25 cellular contexts compared by ENCODE assay signal in the genomic region with DNA sequence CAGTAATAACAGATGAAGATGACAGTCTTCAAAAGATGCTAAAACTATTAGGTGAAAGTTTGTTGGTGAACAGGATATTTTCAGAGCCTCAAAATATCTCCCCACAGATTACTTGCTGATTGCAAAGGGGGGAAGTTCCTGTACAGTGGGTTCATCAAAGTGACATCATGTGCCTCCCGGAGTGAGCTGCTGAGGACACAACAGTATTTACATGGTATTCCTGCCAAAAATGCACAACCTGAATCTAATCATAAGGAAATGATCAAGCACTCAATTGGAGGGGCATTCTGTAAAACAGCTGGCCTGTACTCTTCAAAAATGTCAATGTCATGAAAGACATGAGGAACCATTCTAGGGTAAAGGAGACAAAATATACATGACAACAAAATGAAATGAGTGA. TPM values are rescaled to one million over a fixed set of nuclear protein-coding genes. Genes with fewer than 3 reads are reported as not detected.
DNase-seq lines count a peak whose midpoint lies in the region; ATAC-seq and TF ChIP-seq lines count a peak whose summit lies in the region.
"Had no signal": no experiment of that assay in that cellular context is flagged by ENCODE, and none has a peak within 500 bp of the region (broad histone marks: within the 10 kb centered on the region; RNA-seq: fewer than 3 reads in every experiment).

No MANE protein-coding gene starts in this region.

- peak overlapping the region; percentile 64 for H2AFZ ChIP-seq in ACC112 (ENCODE audit: low read length, unreplicated experiment)
- H2AFZ ChIP-seq in GM23248, result peak overlapping the region; percentile 35; the same call in 1 of the 2 replicates

- H3K4me2 ChIP-seq in GM23248 (ENCODE audit: unreplicated experiment), result peak overlapping the region; percentile 28
- H3K4me2 ChIP-seq: BLaER1 had no signal

- H3K79me2 ChIP-seq in ACC112 (ENCODE audit: control insufficient read depth, insufficient read depth, low read length, unreplicated experiment) (no peaks in the 10 kb centered on the region), GM23248 (ENCODE audit: insufficient read depth) (no peaks in the 10 kb centered on the region)

- H3K36me3 ChIP-seq in ACC112 (ENCODE audit: insufficient read depth, low read length), result no peaks in the 10 kb centered on the region
- no peaks in the 10 kb centered on the region for H3K36me3 ChIP-seq in GM23248 (ENCODE audit: low read depth)
- H3K36me3 ChIP-seq in adipocyte (ENCODE audit: control insufficient read depth, insufficient read depth, low read length, severe bottlenecking), result no peaks in the 10 kb centered on the region
- H3K36me3 ChIP-seq: ascending aorta, BLaER1, gastrocnemius medialis, tibial artery had no signal

- WGBS in GM23248 (ENCODE audit: low coverage in 1 of 2, low lambda C conversion rate in 2 of 2, missing lambda C conversion rate in 2 of 2), 2 experiments, result 0 to 11% methylated on average over 1 of the region's 1 CpG

- peaks cover 10% of the 10 kb centered on the region; the same call in 1 of the 2 replicates for H3F3A ChIP-seq in GM23248 (ENCODE audit: insufficient read depth)

- H3K4me1 ChIP-seq in ACC112 (ENCODE audit: control insufficient read depth, insufficient read depth, low read length, unreplicated experiment) (peaks cover 19% of the 10 kb centered on the region), GM23248 (ENCODE audit: insufficient read depth) (peaks cover 26% of the 10 kb centered on the region), adipocyte (ENCODE audit: control insufficient read depth, insufficient read depth, low read length) (peaks cover 30% of the 10 kb centered on the region)
- H3K4me1 ChIP-seq: BLaER1, gastrocnemius medialis had no signal

- DNase-seq in GM23248 (peak; percentile 39), adipocyte (ENCODE audit: low read depth) (peak; percentile 29), fibroblast of pulmonary artery (ENCODE audit: low read depth) (peak; percentile 44), CD1c-positive myeloid dendritic cell (ENCODE audit: extremely low spot score) (no peak), MV-4-11 (lab: John Stamatoyannopoulos, UW) (no peak)
- DNase-seq: activated CD4-positive, alpha-beta T cell treated with anti-CD3 and anti-CD28 coated beads, Interleukin-2, amount 50 U/mL, for 1 hour; activated CD4-positive, CD25-positive, alpha-beta regulatory T cell; activated gamma-delta T cell; activated naive CD8-positive, alpha-beta T cell treated with anti-CD3 and anti-CD28 coated beads for 36 hours; activated T-cell treated with anti-CD3 and anti-CD28 coated beads, Interleukin-2, amount 50 U/mL, for 4 hours; cortex of kidney; DMS53; gastrocnemius medialis; GDM1; kidney glomerular epithelial cell; natural killer cell; NCI-H1105; PC-3; stimulated activated CD4-positive, alpha-beta T cell treated with anti-CD3 and anti-CD28 coated beads, Interleukin-15, amount 100 ng/mL, for 24 hours; stimulated activated CD4-positive, alpha-beta T cell treated with anti-CD3 and anti-CD28 coated beads, Interleukin-4, amount 100 ng/mL, for 4 hours; tibial artery had no signal

- no peak for ATAC-seq in HG02852 (IDR thresholded peaks at IDR 0.05; ENCODE audit: unreplicated experiment)
- ATAC-seq: activated T-cell treated with anti-CD3 and anti-CD28 coated beads, Interleukin-2, amount 50 U/mL, for 4 hours; gastrocnemius medialis; natural killer cell; PC-3 had no signal

- no peaks in the 10 kb centered on the region for H3K27me3 ChIP-seq in ACC112 (ENCODE audit: insufficient read depth, low read length)
- H3K27me3 ChIP-seq in GM23248 (replicated peaks; ENCODE audit: insufficient read depth), result no peaks in the 10 kb centered on the region
- H3K27me3 ChIP-seq in adipocyte (replicated peaks; ENCODE audit: control insufficient read depth, insufficient read depth, low read length), result no peaks in the 10 kb centered on the region
- H3K27me3 ChIP-seq: ascending aorta, BLaER1, gastrocnemius medialis, tibial artery had no signal

- no peaks in the 10 kb centered on the region for H4K20me1 ChIP-seq in GM23248 (ENCODE audit: insufficient read depth)
- H4K20me1 ChIP-seq: BLaER1 had no signal

- TF ChIP-seq CTCF in fibroblast of pulmonary artery (IDR thresholded peaks at IDR 0.05; ENCODE audit: low read length, missing control alignments), result no peak

- no peaks in the 10 kb centered on the region for H3K9me3 ChIP-seq in GM23248 (ENCODE audit: low read depth)
- no peaks in the 10 kb centered on the region for H3K9me3 ChIP-seq in adipocyte (ENCODE audit: control insufficient read depth, low read length)
- H3K9me3 ChIP-seq: ascending aorta, BLaER1, gastrocnemius medialis, tibial artery had no signal

- H3K4me3 ChIP-seq in ACC112 (ENCODE audit: low read depth, low read length) (peak overlapping the region; percentile 34; the same call in 1 of the 2 replicates), GM23248 (no peak overlapping the region), adipocyte (ENCODE audit: low read length) (peak overlapping the region; percentile 20), fibroblast of pulmonary artery (replicated peaks; ENCODE audit: low read depth, low read length) (no peak overlapping the region)
- H3K4me3 ChIP-seq: ascending aorta, BLaER1, gastrocnemius medialis, tibial artery had no signal

- in situ Hi-C loops in GM23248 (cut with MboI), result no loop called here

- H3K9ac ChIP-seq in GM23248 (no peak overlapping the region), adipocyte (ENCODE audit: low read length) (peak overlapping the region; percentile 52)
- H3K9ac ChIP-seq: BLaER1 had no signal

- H3K27ac ChIP-seq in ACC112 (ENCODE audit: low read depth, low read length), result no peak overlapping the region
- no peak overlapping the region for H3K27ac ChIP-seq in GM23248
- H3K27ac ChIP-seq: ascending aorta, BLaER1, gastrocnemius medialis, tibial artery had no signal

- H3K9me2 ChIP-seq in GM23248 (ENCODE audit: insufficient read depth), result no peaks in the 10 kb centered on the region

RNA-seq across cellular contexts. Expression of gene GLIS3, which starts 18.9 kb away (rescaled TPM):
- 19.6 and 23.3 TPM in 2 replicates for total RNA-seq in GM23248 (2014; rRNA removed; shearing (Covaris generic))
- polyA plus RNA-seq in GM23248 (2016; fragmentation: Nextera tagmentation; extraction: Ambion mirVana), result 4.9 and 6.2 TPM in 2 replicates

Comparison
In these comparisons a context has a peak if more than half of its experiments do, and no peak if none do; other contexts are left out.
1. H3K4me3 ChIP-seq: peak in ACC112 (single experiment) and adipocyte (single experiment); none in GM23248 (single experiment) and fibroblast of pulmonary artery (single experiment).
2. DNase-seq: peak in GM23248 (single experiment), adipocyte (single experiment) and fibroblast of pulmonary artery (single experiment); none in CD1c-positive myeloid dendritic cell (single experiment) and MV-4-11 (single experiment).